1 cellular context compared by ENCODE assay signal in genomic region chr15:69755571-69756310, GRCh38.
TF ChIP-seq lines count a peak whose summit lies in the region.

No MANE protein-coding gene starts in this region.

TF ChIP-seq in HepG2, 621 proteins besides CTCF, POLR2A, EP300 and RAD21 (continued from another document):
- no peak for TF ChIP-seq ARID4A (CRISPR knock-in tag; IDR thresholded peaks at IDR 0.05; ENCODE audit: borderline replicate concordance)
- no peak for TF ChIP-seq ZSCAN25 (CRISPR knock-in tag; IDR thresholded peaks at IDR 0.05)
- no peak for TF ChIP-seq PAWR (CRISPR knock-in tag; IDR thresholded peaks at IDR 0.05; ENCODE audit: borderline replicate concordance)
- no peak for TF ChIP-seq RBM39 (IDR thresholded peaks at IDR 0.05; ENCODE audit: low read depth, low read length, poor library complexity, severe bottlenecking)
- TF ChIP-seq ZNF883 (CRISPR knock-in tag; IDR thresholded peaks at IDR 0.05; ENCODE audit: not compliant biosample characterization): no peak
- TF ChIP-seq ZNF350 (CRISPR knock-in tag; IDR thresholded peaks at IDR 0.05; ENCODE audit: borderline replicate concordance, low read depth): no peak
- TF ChIP-seq ZNF138 (CRISPR knock-in tag; IDR thresholded peaks at IDR 0.05; ENCODE audit: low read depth): no peak
- no peak for TF ChIP-seq ZSCAN22 (CRISPR knock-in tag; IDR thresholded peaks at IDR 0.05)
- no peak for TF ChIP-seq ZNF773 (CRISPR knock-in tag; IDR thresholded peaks at IDR 0.05; ENCODE audit: borderline replicate concordance)
- no peak for TF ChIP-seq CENPX (CRISPR knock-in tag; IDR thresholded peaks at IDR 0.05)
- TF ChIP-seq ELF3 (CRISPR knock-in tag; IDR thresholded peaks at IDR 0.05): no peak
- no peak for TF ChIP-seq ZNF7 (CRISPR knock-in tag; IDR thresholded peaks at IDR 0.05)
